ENCODE assay signal across 19 cellular contexts in the genomic region with DNA sequence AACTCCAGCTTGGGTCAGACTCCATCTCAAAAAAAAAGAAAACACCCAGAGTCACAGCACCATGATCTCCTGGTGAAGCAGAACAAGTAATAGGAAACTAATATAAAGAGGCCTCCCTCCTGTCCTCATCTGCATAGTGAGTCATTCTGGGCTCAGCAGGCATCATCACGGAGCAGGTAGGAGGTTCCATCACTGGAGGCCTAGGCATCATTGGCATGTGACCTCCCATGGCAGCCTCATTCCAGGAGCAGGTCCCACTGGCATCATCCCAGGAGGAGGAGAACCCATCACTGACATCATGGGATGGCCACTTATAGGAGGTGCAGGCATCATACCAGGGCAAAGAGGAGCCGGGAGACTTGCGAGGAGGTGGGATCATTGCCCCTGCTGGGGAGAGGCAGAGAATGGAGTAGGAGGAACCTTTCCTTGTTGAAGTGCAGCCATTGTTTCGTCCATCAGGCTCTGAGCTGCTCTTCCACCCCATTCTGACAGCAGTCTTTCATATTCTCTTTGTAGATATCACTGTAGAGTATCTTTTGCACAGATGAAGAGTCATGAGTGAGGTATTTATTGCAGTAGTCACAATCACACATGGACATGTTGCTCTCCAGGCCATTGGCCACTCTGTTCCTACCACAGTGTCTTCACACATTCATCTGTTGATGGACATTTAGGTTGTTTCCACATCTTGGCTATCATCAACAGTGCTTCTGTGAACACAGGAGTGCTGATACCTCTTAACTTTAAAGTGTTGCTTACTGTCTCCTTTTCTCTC.
DNase-seq lines count a peak whose midpoint lies in the region; ATAC-seq, FAIRE-seq and TF ChIP-seq lines count a peak whose summit lies in the region.
"Had no signal": no experiment of that assay in that cellular context is flagged by ENCODE, and none has a peak within 500 bp of the region (broad histone marks: within the 10 kb centered on the region; RNA-seq: fewer than 3 reads in every experiment).

No MANE protein-coding gene starts in this region.

- peak; percentile 41 for ATAC-seq in stimulated activated naive CD8-positive, alpha-beta T cell treated with anti-CD3 and anti-CD28 coated beads, Interleukin-15, amount 100 ng/mL, for 72 hours
- no peak for ATAC-seq in GM21786 (IDR thresholded peaks at IDR 0.05; ENCODE audit: unreplicated experiment)
- ATAC-seq: body of pancreas, left ventricle myocardium superior had no signal

- FAIRE-seq in RCC 7860 (lab: Jason Lieb, UNC), result peak; percentile 28

- H3K4me3 Mint-ChIP-seq in stimulated activated naive CD8-positive, alpha-beta T cell treated with anti-CD3 and anti-CD28 coated beads, Interleukin-15, amount 100 ng/mL, for 72 hours, result peak overlapping the region in 1 of 2 donors; percentile 61
- H3K4me3 Mint-ChIP-seq: H9 had no signal

- no peaks in the 10 kb centered on the region for H3K9me3 Mint-ChIP-seq in stimulated activated naive CD8-positive, alpha-beta T cell treated with anti-CD3 and anti-CD28 coated beads, Interleukin-15, amount 100 ng/mL, for 72 hours
- H3K9me3 Mint-ChIP-seq: H9 had no signal

- no peak overlapping the region for H3K4me3 ChIP-seq in choroid plexus epithelial cell (ENCODE audit: low read depth, low read length)
- H3K4me3 ChIP-seq: body of pancreas had no signal

- peaks cover 28% of the 10 kb centered on the region for H3K4me1 Mint-ChIP-seq in stimulated activated naive CD8-positive, alpha-beta T cell treated with anti-CD3 and anti-CD28 coated beads, Interleukin-15, amount 100 ng/mL, for 72 hours

- H3K27me3 Mint-ChIP-seq in stimulated activated naive CD8-positive, alpha-beta T cell treated with anti-CD3 and anti-CD28 coated beads, Interleukin-15, amount 100 ng/mL, for 72 hours, result no peaks in the 10 kb centered on the region
- H3K27me3 Mint-ChIP-seq: natural killer cell treated with Interleukin-12 subunit alpha and Interleukin-12 subunit beta and Interleukin-15 and Interleukin-18, amount 100 ng/mL, for 72 hours had no signal

- DNase-seq in stimulated activated CD4-positive, alpha-beta T cell treated with anti-CD3 and anti-CD28 coated beads, Interleukin-4, amount 100 ng/mL, for 24 hours, result peak; percentile 46
- DNase-seq in stimulated activated CD4-positive, alpha-beta T cell treated with anti-CD3 and anti-CD28 coated beads, Interleukin-2, amount 100 ng/mL, for 48 hours, result no peak
- DNase-seq in RCC 7860 (ENCODE audit: low spot score) (peak; percentile 89), choroid plexus epithelial cell (ENCODE audit: low read depth) (peak; percentile 59), cerebellar nuclear complex (lab: John Stamatoyannopoulos, UW) (no peak), anterior cingulate cortex (lab: John Stamatoyannopoulos, UW) (no peak)
- no peak for DNase-seq in stimulated activated naive CD8-positive, alpha-beta T cell treated with anti-CD3 and anti-CD28 coated beads, Interleukin-15, amount 100 ng/mL, for 72 hours
- DNase-seq: activated T-cell treated with anti-CD3 and anti-CD28 coated beads, Interleukin-2, amount 50 U/mL, for 1 hour; body of pancreas; DND-41; effector CD8-positive, alpha-beta T cell; H9; left ventricle myocardium superior; NCI-H187 treated with DMSO at 0.1 percent for 48 hours; SHP77 treated with DMSO at 0.1 percent for 48 hours; substantia nigra; WERI-Rb-1 had no signal

- no peak for TF ChIP-seq CTCF in choroid plexus epithelial cell (conservative IDR thresholded peaks at IDR 0.05; ENCODE audit: low read depth, low read length)

- no peak overlapping the region for H3K27ac Mint-ChIP-seq in stimulated activated naive CD8-positive, alpha-beta T cell treated with anti-CD3 and anti-CD28 coated beads, Interleukin-15, amount 100 ng/mL, for 72 hours
- H3K27ac Mint-ChIP-seq: H9; natural killer cell treated with Interleukin-12 subunit alpha and Interleukin-12 subunit beta and Interleukin-15 and Interleukin-18, amount 100 ng/mL, for 72 hours had no signal

Comparison
In these comparisons a context has a peak if more than half of its experiments do, and no peak if none do; other contexts are left out.
1. DNase-seq: peak in stimulated activated CD4-positive, alpha-beta T cell treated with anti-CD3 and anti-CD28 coated beads, Interleukin-4, amount 100 ng/mL, for 24 hours (single experiment), RCC 7860 (single experiment) and choroid plexus epithelial cell (single experiment); none in stimulated activated CD4-positive, alpha-beta T cell treated with anti-CD3 and anti-CD28 coated beads, Interleukin-2, amount 100 ng/mL, for 48 hours (0 of 2), stimulated activated naive CD8-positive, alpha-beta T cell treated with anti-CD3 and anti-CD28 coated beads, Interleukin-15, amount 100 ng/mL, for 72 hours (0 of 2), cerebellar nuclear complex (0 of 2) and anterior cingulate cortex (0 of 58).